22 cellular contexts compared by ENCODE assay signal in the genomic region with DNA sequence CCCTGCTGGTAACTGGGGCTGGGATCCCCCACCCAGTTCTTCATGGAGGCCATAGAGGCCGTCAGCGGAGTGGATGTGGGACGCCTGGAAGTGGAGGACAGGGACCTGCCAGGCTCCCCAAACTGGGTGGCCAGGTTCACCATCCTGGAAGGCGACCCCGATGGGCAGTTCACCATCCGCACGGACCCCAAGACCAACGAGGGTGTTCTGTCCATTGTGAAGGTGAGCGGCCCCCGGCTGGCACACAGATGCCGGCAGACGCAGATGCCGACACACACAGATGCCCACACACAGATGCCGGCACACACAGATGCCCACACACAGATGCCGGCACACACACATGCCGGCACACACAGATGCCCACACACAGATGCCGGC. TPM values are rescaled to one million over a fixed set of nuclear protein-coding genes. Genes with fewer than 3 reads are reported as not detected.
"Had no signal": no experiment of that assay in that cellular context is flagged by ENCODE, and none has a peak within 500 bp of the region (broad histone marks: within the 10 kb centered on the region; RNA-seq: fewer than 3 reads in every experiment).

No MANE protein-coding gene starts in this region.

- H3K4me3 ChIP-seq: cardiac muscle cell, heart left ventricle, lower lobe of right lung, spleen, tibial artery, upper lobe of left lung had no signal

- DNase-seq: hippocampal formation, kidney glomerular epithelial cell, lower lobe of right lung, posterior cingulate gyrus, tibial artery had no signal

- H3K9me3 Mint-ChIP-seq: dendritic cell treated with granulocyte-macrophage colony-stimulating factor and Interleukin-4, amounts not matched to agents 40 ng/mL and 50 ng/mL, for 4 days; endodermal cell; memory B cell; mesothelial cell of epicardium; natural killer cell treated with Interleukin-12 subunit alpha and Interleukin-12 subunit beta and Interleukin-15 and Interleukin-18, amount 100 ng/mL, for 72 hours; stimulated activated memory B cell treated with anti-CD40 and anti-IgM and Interleukin-4, amounts not matched to agents 10 μg/mL and 1 μg/mL and 100 μg/mL, for 72 hours; stimulated activated naive CD8-positive, alpha-beta T cell treated with anti-CD3 and anti-CD28 coated beads, Interleukin-15, Interleukin-2, amounts not matched to agents 100 ng/mL and 50 ng/mL, for 24 hours had no signal

- H3K27ac ChIP-seq: cardiac muscle cell, heart left ventricle, lower lobe of right lung, tibial artery, upper lobe of left lung had no signal

- H3K9me3 ChIP-seq: heart left ventricle, lower lobe of right lung, tibial artery, upper lobe of left lung had no signal

- H3K4me1 Mint-ChIP-seq: endodermal cell; mesothelial cell of epicardium; stimulated activated memory B cell treated with anti-CD40 and anti-IgM and Interleukin-4, amounts not matched to agents 10 μg/mL and 1 μg/mL and 100 μg/mL, for 72 hours had no signal

- H3K36me3 ChIP-seq: cardiac muscle cell, heart left ventricle, lower lobe of right lung, spleen, tibial artery, upper lobe of left lung had no signal

- ATAC-seq: heart left ventricle, sciatic nerve had no signal

- H3K36me3 Mint-ChIP-seq: memory B cell; mesothelial cell of epicardium; natural killer cell treated with Interleukin-12 subunit alpha and Interleukin-12 subunit beta and Interleukin-15 and Interleukin-18, amount 100 ng/mL, for 72 hours; stimulated activated memory B cell treated with anti-CD40 and anti-IgM and Interleukin-4, amounts not matched to agents 10 μg/mL and 1 μg/mL and 100 μg/mL, for 72 hours had no signal

- H3K27ac Mint-ChIP-seq: dendritic cell treated with granulocyte-macrophage colony-stimulating factor and Interleukin-4, amounts not matched to agents 40 ng/mL and 50 ng/mL, for 4 days; endodermal cell; memory B cell; natural killer cell treated with Interleukin-12 subunit alpha and Interleukin-12 subunit beta and Interleukin-15 and Interleukin-18, amount 100 ng/mL, for 72 hours; stimulated activated memory B cell treated with anti-CD40 and anti-IgM and Interleukin-4, amounts not matched to agents 10 μg/mL and 1 μg/mL and 100 μg/mL, for 72 hours; stimulated activated naive CD8-positive, alpha-beta T cell treated with anti-CD3 and anti-CD28 coated beads, Interleukin-15, Interleukin-2, amounts not matched to agents 100 ng/mL and 50 ng/mL, for 24 hours had no signal

- H3K27me3 Mint-ChIP-seq: memory B cell; natural killer cell treated with Interleukin-12 subunit alpha and Interleukin-12 subunit beta and Interleukin-15 and Interleukin-18, amount 100 ng/mL, for 72 hours; stimulated activated memory B cell treated with anti-CD40 and anti-IgM and Interleukin-4, amounts not matched to agents 10 μg/mL and 1 μg/mL and 100 μg/mL, for 72 hours; stimulated activated naive CD8-positive, alpha-beta T cell treated with anti-CD3 and anti-CD28 coated beads, Interleukin-15, Interleukin-2, amounts not matched to agents 100 ng/mL and 50 ng/mL, for 24 hours had no signal

- H3K4me3 Mint-ChIP-seq: dendritic cell treated with granulocyte-macrophage colony-stimulating factor and Interleukin-4, amounts not matched to agents 40 ng/mL and 50 ng/mL, for 4 days; endodermal cell; memory B cell; mesothelial cell of epicardium; natural killer cell treated with Interleukin-12 subunit alpha and Interleukin-12 subunit beta and Interleukin-15 and Interleukin-18, amount 100 ng/mL, for 72 hours; stimulated activated memory B cell treated with anti-CD40 and anti-IgM and Interleukin-4, amounts not matched to agents 10 μg/mL and 1 μg/mL and 100 μg/mL, for 72 hours; stimulated activated naive CD8-positive, alpha-beta T cell treated with anti-CD3 and anti-CD28 coated beads, Interleukin-15, Interleukin-2, amounts not matched to agents 100 ng/mL and 50 ng/mL, for 24 hours had no signal

RNA-seq across cellular contexts. Expression of a gene that starts 12.3 kb away (rescaled TPM):
- total RNA-seq: heart left ventricle, myocyte, osteocyte, skeletal muscle tissue, temporal lobe had no signal

RNA-seq across cellular contexts. Expression of a gene that starts 16.5 kb away (rescaled TPM):
- total RNA-seq: natural killer cell treated with Interleukin-12 subunit alpha and Interleukin-12 subunit beta and Interleukin-15 and Interleukin-18, amount 100 ng/mL, for 72 hours had no signal
- polyA plus RNA-seq: esophagus had no signal
